Comparison of ENCODE assay signal across 8 cellular contexts in the genomic region with DNA sequence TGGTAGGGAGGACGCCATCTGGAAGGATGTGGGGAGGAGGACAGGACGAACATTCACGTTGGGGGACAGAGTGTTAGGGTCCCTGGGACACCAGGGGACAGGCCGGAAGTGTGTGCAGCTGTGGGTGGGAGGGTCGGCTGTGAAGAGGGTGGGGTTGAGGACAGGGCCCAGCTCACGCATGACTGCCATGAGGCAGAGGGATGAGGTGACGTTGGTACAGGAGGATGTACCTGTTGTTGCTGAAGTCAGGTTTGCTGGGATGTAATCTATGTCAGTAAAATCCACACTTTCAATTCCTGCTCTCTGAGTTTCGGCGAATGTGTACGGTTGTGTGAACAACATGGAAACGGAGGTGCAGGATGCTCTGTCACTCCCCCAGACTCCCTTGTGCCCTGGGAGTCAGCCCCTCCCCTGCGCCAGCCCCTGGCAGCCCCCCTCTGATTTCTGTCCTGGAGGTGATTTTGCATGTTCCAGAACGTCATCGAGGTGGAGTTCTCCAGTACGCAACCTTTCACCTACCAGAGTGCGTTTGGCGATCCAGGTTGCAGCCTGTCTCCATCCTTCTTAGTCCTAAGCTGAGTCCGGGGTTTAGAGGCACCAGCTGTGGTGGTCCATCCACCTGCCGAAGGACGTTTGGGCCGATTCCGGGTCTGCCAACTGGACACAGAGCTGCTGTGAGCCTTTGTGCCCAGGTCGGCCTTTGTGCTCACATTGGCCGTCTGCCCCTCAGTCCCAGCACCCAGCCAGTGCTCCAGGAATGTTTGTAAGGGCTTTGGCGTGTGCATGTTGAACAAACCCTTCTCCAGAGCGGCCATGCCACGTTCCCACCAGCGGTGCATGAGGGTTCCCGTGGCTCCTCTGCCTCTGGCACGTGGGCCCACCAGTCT.
A peak's percentile ranks its signal among the peaks of the same experiment; 100 is the strongest.
DNase-seq lines count a peak whose midpoint lies in the region; TF ChIP-seq lines count a peak whose summit lies in the region.
"Not testable (repeated sequence)": the region's sequence is repeated elsewhere in the genome, so short reads cannot be mapped to it uniquely, and the experiment has no call there.

No MANE protein-coding gene starts in this region.

- TF ChIP-seq CTCF in adrenal gland (IDR thresholded peaks at IDR 0.05); esophagus squamous epithelium (IDR thresholded peaks at IDR 0.05); spleen (IDR thresholded peaks at IDR 0.05 in 8 of 11, conservative IDR thresholded peaks at IDR 0.05 in 3 of 11): not testable (repeated sequence)

- H2BK5ac ChIP-seq in mesenchymal stem cell (ENCODE audit: low read depth, low read length, poor library complexity, severe bottlenecking); neuronal stem cell (ENCODE audit: low read length): not testable (repeated sequence)

- H3K27ac ChIP-seq in adrenal gland (peak overlapping the region in 4 of 5 donors; percentile 54 to 82 (median 71)), esophagus squamous epithelium (peak overlapping the region in 3 of 4 donors; percentile 53 to 73 (median 62))
- not testable (repeated sequence) for H3K27ac ChIP-seq in mesenchymal stem cell (ENCODE audit: low read length, poor library complexity, severe bottlenecking); neuronal stem cell (replicated peaks; ENCODE audit: low read length); spleen

- not testable (repeated sequence) for H3K79me1 ChIP-seq in mesenchymal stem cell (replicated peaks; ENCODE audit: low read length, poor library complexity, severe bottlenecking); neuronal stem cell (ENCODE audit: low read depth, low read length)

- H3K23ac ChIP-seq in mesenchymal stem cell (ENCODE audit: low read length in 2 of 2); neuronal stem cell (ENCODE audit: low read depth, low read length, poor library complexity): not testable (repeated sequence)

- not testable (repeated sequence) for H3K18ac ChIP-seq in mesenchymal stem cell (ENCODE audit: low read depth in 1 of 2, low read length in 2 of 2)
- H3K18ac ChIP-seq in neuronal stem cell (ENCODE audit: low read length) = peak overlapping the region; percentile 44

- H3K9ac ChIP-seq in mesenchymal stem cell (ENCODE audit: low read length); neuronal stem cell (ENCODE audit: low read depth, low read length, poor library complexity): not testable (repeated sequence)

- H4K8ac ChIP-seq in mesenchymal stem cell (ENCODE audit: low read length); neuronal stem cell (ENCODE audit: low read depth, low read length): not testable (repeated sequence)

- not testable (repeated sequence) for H3K4me3 ChIP-seq in adrenal gland; esophagus squamous epithelium; mesenchymal stem cell (ENCODE audit: insufficient read depth in 1 of 2, low read depth in 1 of 2, low read length in 2 of 2); neuronal stem cell (ENCODE audit: low read length in 2 of 2); spleen

- intact Hi-C loops in adrenal gland (cut with DNase I); esophagus squamous epithelium (cut with DNase I); spleen (cut with DNase I; ENCODE audit: low total_unique reads): not testable (repeated sequence)

- TF ChIP-seq POLR2A in adrenal gland (IDR thresholded peaks at IDR 0.05); esophagus squamous epithelium (IDR thresholded peaks at IDR 0.05); spleen (IDR thresholded peaks at IDR 0.05): not testable (repeated sequence)

- not testable (repeated sequence) for H3K14ac ChIP-seq in mesenchymal stem cell (ENCODE audit: low read length in 2 of 2)
- peak overlapping the region; percentile 38 for H3K14ac ChIP-seq in neuronal stem cell (ENCODE audit: low read length)

- H2BK12ac ChIP-seq in mesenchymal stem cell (ENCODE audit: low read length in 2 of 2); neuronal stem cell (ENCODE audit: low read length): not testable (repeated sequence)

- H3K9me3 ChIP-seq in adrenal gland (replicated peaks in 1 of 3); esophagus squamous epithelium; mesenchymal stem cell (ENCODE audit: control insufficient read depth, low read length); neuronal stem cell (replicated peaks in 1 of 2; ENCODE audit: control insufficient read depth in 2 of 2, insufficient read depth in 1 of 2, low read depth in 1 of 2, low read length in 2 of 2): not testable (repeated sequence)
- H3K9me3 ChIP-seq in spleen = peaks cover 0 to 11% (median 6%) of the 10 kb centered on the region in 8 donors

- 86 to 93% (median 90%) methylated on average over 18 to 30 of the region's 30 CpGs for WGBS in adrenal gland, 4 donors
- WGBS in esophagus squamous epithelium, 2 donors = 77 to 81% methylated on average over 13 to 16 of the region's 30 CpGs
- WGBS in mesenchymal stem cell = 87% methylated on average over 27 of the region's 30 CpGs
- WGBS in neuronal stem cell (ENCODE audit: extremely low coverage in 2 of 2, insufficient read length in 2 of 2, insufficient replicate concordance in 1 of 2), 2 donors = no CpG with 5 or more reads among the region's 30 CpGs
- WGBS in spleen, 5 donors = 90 to 97% (median 93%) methylated on average over 27 to 30 of the region's 30 CpGs

- H3K27me3 ChIP-seq in adrenal gland; esophagus squamous epithelium; mesenchymal stem cell (ENCODE audit: control insufficient read depth in 1 of 2, insufficient read depth in 1 of 2, low read length in 2 of 2); neuronal stem cell (ENCODE audit: control insufficient read depth in 3 of 3, insufficient read depth in 3 of 3, low read depth in 1 of 3, low read length in 3 of 3); spleen (replicated peaks in 1 of 7): not testable (repeated sequence)

- H2AFZ ChIP-seq in mesenchymal stem cell (ENCODE audit: low read depth, low read length); neuronal stem cell (ENCODE audit: low read length): not testable (repeated sequence)

- peak overlapping the region; percentile 27 for H4K91ac ChIP-seq in mesenchymal stem cell (ENCODE audit: low read length)
- not testable (repeated sequence) for H4K91ac ChIP-seq in neuronal stem cell (ENCODE audit: low read depth, low read length, poor library complexity)

- H2BK15ac ChIP-seq in mesenchymal stem cell (ENCODE audit: low read depth, poor library complexity, severe bottlenecking) = not testable (repeated sequence)
- H2BK15ac ChIP-seq in neuronal stem cell (ENCODE audit: low read length) = peak overlapping the region; percentile 64

- not testable (repeated sequence) for H3K4me2 ChIP-seq in mesenchymal stem cell (ENCODE audit: low read length, poor library complexity, severe bottlenecking); neuronal stem cell (ENCODE audit: insufficient read depth, low read length, poor library complexity, severe bottlenecking)

- H2BK120ac ChIP-seq in mesenchymal stem cell (ENCODE audit: low read depth, low read length); neuronal stem cell (ENCODE audit: low read depth, low read length): not testable (repeated sequence)

- H3K4me1 ChIP-seq in adrenal gland (replicated peaks in 1 of 2) (peaks cover 0 to 18% of the 10 kb centered on the region in 2 donors), esophagus squamous epithelium (peaks cover 0 to 56% (median 5%) of the 10 kb centered on the region in 3 donors)
- H3K4me1 ChIP-seq in mesenchymal stem cell (ENCODE audit: control insufficient read depth, insufficient read depth, low read depth, low read length); neuronal stem cell (ENCODE audit: control insufficient read depth in 2 of 2, insufficient read depth in 1 of 2, low read depth in 1 of 2, low read length in 2 of 2); spleen: not testable (repeated sequence)

- H3K4ac ChIP-seq in mesenchymal stem cell (ENCODE audit: low read depth in 1 of 2, low read length in 2 of 2); neuronal stem cell (ENCODE audit: low read length): not testable (repeated sequence)

- not testable (repeated sequence) for H2AK5ac ChIP-seq in mesenchymal stem cell (ENCODE audit: low read length, severe bottlenecking)
- peak overlapping the region; percentile 84 for H2AK5ac ChIP-seq in neuronal stem cell (ENCODE audit: low read depth, low read length)

- H3K36me3 ChIP-seq in adrenal gland (replicated peaks in 1 of 2); esophagus squamous epithelium; mesenchymal stem cell (ENCODE audit: control insufficient read depth in 1 of 2, insufficient read depth in 2 of 2, low read depth in 1 of 2, low read length in 2 of 2); neuronal stem cell (replicated peaks in 1 of 2; ENCODE audit: control insufficient read depth in 2 of 2, insufficient read depth in 2 of 2, low read length in 2 of 2); spleen: not testable (repeated sequence)

- DNase-seq in NCI-H345 (lab: John Stamatoyannopoulos, UW) (peak; percentile 33), adrenal gland (peak in 2 of 7 donors; percentile 23 to 48), islet precursor cell (peak; percentile 35), spleen (peak; percentile 36), ureter (ENCODE audit: low spot score) (peak; percentile 40)
- not testable (repeated sequence) for DNase-seq in esophagus squamous epithelium (lab: John Stamatoyannopoulos, UW); mesenchymal stem cell; neuronal stem cell (ENCODE audit: low spot score)
